Comparison of ENCODE assay signal across 8 cellular contexts in genomic region chr9:115883467-115884329, GRCh38.
DNase-seq lines count a peak whose midpoint lies in the region; ATAC-seq and TF ChIP-seq lines count a peak whose summit lies in the region.

No MANE protein-coding gene starts in this region.

- H3K36me3 Mint-ChIP-seq in MCF 10A (ENCODE audit: insufficient read depth, unreplicated experiment) = no peaks in the 10 kb centered on the region
- H3K36me3 Mint-ChIP-seq in stimulated activated naive B cell treated with anti-CD40 and anti-IgM and Interleukin-4, amounts not matched to agents 10 μg/mL and 1 μg/mL and 100 μg/mL, for 72 hours = no peaks in the 10 kb centered on the region

- H3K36me3 ChIP-seq in right lobe of liver = no peaks in the 10 kb centered on the region

- H3K27ac ChIP-seq in right lobe of liver = no peak overlapping the region

- CTCF ChIA-PET in MCF 10A (lab: Yijun Ruan, JAX) = interaction anchor here (0.5 to 6.2 kb wide), 40 partner anchors 7 to 778 kb away, joined by 3 to 81 read pairs (median 4); partner anchors contain the start of gene PAPPA

- TF ChIP-seq POLR2A in right lobe of liver (IDR thresholded peaks at IDR 0.05) = no peak

- DNase-seq in GM10266 (ENCODE audit: extremely low spot score) (no peak), NCI-H1417 (lab: John Stamatoyannopoulos, UW) (peak; percentile 4 to 81 (median 55)), MCF 10A (ENCODE audit: unreplicated experiment) (peak; percentile 86), right lobe of liver (peak in 2 of 3 donors; percentile 25 to 43), NOMO-1 (lab: John Stamatoyannopoulos, UW; ENCODE audit: unreplicated experiment in 2 of 2) (no peak)
- no peak for DNase-seq in stimulated activated naive B cell treated with anti-CD40 and anti-IgM and Interleukin-4, amounts not matched to agents 10 μg/mL and 1 μg/mL and 100 μg/mL, for 72 hours

- H3K4me3 ChIP-seq in right lobe of liver = no peak overlapping the region

- intact Hi-C loops in MCF 10A (cut with micrococcal nuclease) = loop anchor here (1.0 to 5.0 kb wide), 11 partner anchors 61 to 777 kb away; no protein-coding TSS in a partner anchor
- intact Hi-C loops in right lobe of liver (cut with DNase I) = no loop called here

- POLR2A ChIA-PET in MCF 10A (lab: Yijun Ruan, JAX) = interaction anchor here (0.6 kb wide), 1 partner anchor 36 kb away, joined by 3 read pairs; no protein-coding TSS in a partner anchor

- peaks cover 6% of the 10 kb centered on the region for H3K4me1 Mint-ChIP-seq in MCF 10A (ENCODE audit: insufficient read depth, unreplicated experiment)
- no peaks in the 10 kb centered on the region for H3K4me1 Mint-ChIP-seq in stimulated activated naive B cell treated with anti-CD40 and anti-IgM and Interleukin-4, amounts not matched to agents 10 μg/mL and 1 μg/mL and 100 μg/mL, for 72 hours

- peak; percentile 40 for TF ChIP-seq CTCF in GM10266 (IDR thresholded peaks at IDR 0.05; ENCODE audit: control insufficient read depth, insufficient read depth, low read depth, missing control alignments)
- peak; percentile 74 for TF ChIP-seq CTCF in MCF 10A (IDR thresholded peaks at IDR 0.05; ENCODE audit: unreplicated experiment)
- TF ChIP-seq CTCF in right lobe of liver (IDR thresholded peaks at IDR 0.05) = peak; percentile 55 to 75 (median 68)

- no peak overlapping the region for H3K27ac Mint-ChIP-seq in MCF 10A (ENCODE audit: low read depth, unreplicated experiment)
- no peak overlapping the region for H3K27ac Mint-ChIP-seq in stimulated activated naive B cell treated with anti-CD40 and anti-IgM and Interleukin-4, amounts not matched to agents 10 μg/mL and 1 μg/mL and 100 μg/mL, for 72 hours

- BruUV-seq in MCF 10A (replicated peaks; lab: Mats Ljungman, UMichigan) = no TSS peak

- no peaks in the 10 kb centered on the region for H3K9me3 ChIP-seq in right lobe of liver

- H3K4me3 Mint-ChIP-seq in MCF 10A (ENCODE audit: unreplicated experiment) = no peak overlapping the region
- H3K4me3 Mint-ChIP-seq in stimulated activated naive B cell treated with anti-CD40 and anti-IgM and Interleukin-4, amounts not matched to agents 10 μg/mL and 1 μg/mL and 100 μg/mL, for 72 hours = no peak overlapping the region

- H3K27me3 Mint-ChIP-seq in MCF 10A (ENCODE audit: insufficient read depth, unreplicated experiment) = no peaks in the 10 kb centered on the region
- H3K27me3 Mint-ChIP-seq in stimulated activated naive B cell treated with anti-CD40 and anti-IgM and Interleukin-4, amounts not matched to agents 10 μg/mL and 1 μg/mL and 100 μg/mL, for 72 hours = peaks cover under 1 to 3% of the 10 kb centered on the region in 2 donors

- no peaks in the 10 kb centered on the region for H3K9me3 Mint-ChIP-seq in MCF 10A (ENCODE audit: unreplicated experiment)
- H3K9me3 Mint-ChIP-seq in stimulated activated naive B cell treated with anti-CD40 and anti-IgM and Interleukin-4, amounts not matched to agents 10 μg/mL and 1 μg/mL and 100 μg/mL, for 72 hours = peaks cover 0 to under 1% of the 10 kb centered on the region in 2 donors

- peak; percentile 85 to 93 (median 88) for ATAC-seq in right lobe of liver
- ATAC-seq in stimulated activated naive B cell treated with anti-CD40 and anti-IgM and Interleukin-4, amounts not matched to agents 10 μg/mL and 1 μg/mL and 100 μg/mL, for 72 hours (replicated peaks) = no peak
- ATAC-seq in HG03045 (IDR thresholded peaks at IDR 0.05; ENCODE audit: unreplicated experiment) = no peak
- ATAC-seq in GM18873 (IDR thresholded peaks at IDR 0.05; ENCODE audit: low FRiP score, unreplicated experiment) = no peak

- H3K4me1 ChIP-seq in right lobe of liver = no peaks in the 10 kb centered on the region

- no peaks in the 10 kb centered on the region for H3K27me3 ChIP-seq in right lobe of liver

- 10% methylated on average over 5 of the region's 5 CpGs for WGBS in right lobe of liver (ENCODE audit: insufficient coverage, low coverage, low lambda C conversion rate, missing lambda C conversion rate)

Comparison
In these comparisons a context has a peak if more than half of its experiments do, and no peak if none do; other contexts are left out.
1. DNase-seq: peak in NCI-H1417 (3 of 3), MCF 10A (single experiment) and right lobe of liver (2 of 3); none in GM10266 (single experiment), stimulated activated naive B cell treated with anti-CD40 and anti-IgM and Interleukin-4, amounts not matched to agents 10 μg/mL and 1 μg/mL and 100 μg/mL, for 72 hours (single experiment) and NOMO-1 (0 of 2).
2. ATAC-seq: peak in right lobe of liver (4 of 4); none in stimulated activated naive B cell treated with anti-CD40 and anti-IgM and Interleukin-4, amounts not matched to agents 10 μg/mL and 1 μg/mL and 100 μg/mL, for 72 hours (0 of 2), HG03045 (single experiment) and GM18873 (single experiment).
3. Peak in every context shown above with its lines, with median percentiles within 50 percentile points of each other: CTCF ChIP-seq.